9 cellular contexts compared by ENCODE assay signal in genomic region chr14:106556665-106557289, GRCh38.
DNase-seq lines count a peak whose midpoint lies in the region; ATAC-seq, FAIRE-seq and TF ChIP-seq lines count a peak whose summit lies in the region.
"Had no signal": no experiment of that assay in that cellular context is flagged by ENCODE, and none has a peak within 500 bp of the region (broad histone marks: within the 10 kb centered on the region; RNA-seq: fewer than 3 reads in every experiment).

No MANE protein-coding gene starts in this region.

- ATAC-seq in GM23338 (no peak), gastrocnemius medialis (no peak)

- H3K9me3 Mint-ChIP-seq in GM23338: peaks cover 86% of the 10 kb centered on the region

- H3K4me2 ChIP-seq in GM23338 (no peak overlapping the region), keratinocyte (ENCODE audit: control insufficient read depth, extremely low read depth, insufficient read depth, low read depth, low read length) (no peak overlapping the region)

- H2AFZ ChIP-seq in GM23338 (no peak overlapping the region), keratinocyte (ENCODE audit: control insufficient read depth, low read length) (no peak overlapping the region)

- H3K9me3 ChIP-seq in keratinocyte (ENCODE audit: control insufficient read depth, low read depth, low read length) (peaks cover 1% of the 10 kb centered on the region), gastrocnemius medialis (no peaks in the 10 kb centered on the region)

- DNase-seq in GM23338 (ENCODE audit: low spot score): peak; percentile 14
- peak; percentile 63 for DNase-seq in NCI-H748 (lab: John Stamatoyannopoulos, UW; ENCODE audit: unreplicated experiment)
- DNase-seq in activated CD8-positive, alpha-beta memory T cell treated with anti-CD3 and anti-CD28 coated beads, Interleukin-2, amount 50 U/mL, for 48 hours: peak; percentile 96
- DNase-seq in keratinocyte (ENCODE audit: low read depth, low spot score): no peak
- peak; percentile 53 to 62 for DNase-seq in stimulated activated CD8-positive, alpha-beta memory T cell treated with anti-CD3 and anti-CD28 coated beads, Interleukin-7, amount 100 ng/mL, for 4 hours (ENCODE audit: low read depth in 2 of 2)
- no peak for DNase-seq in gastrocnemius medialis
- no peak for DNase-seq in epidermal melanocyte (ENCODE audit: insufficient read length, low spot score)
- no peak for DNase-seq in RCC 7860 (ENCODE audit: low spot score)

- no peaks in the 10 kb centered on the region for H3K9me1 ChIP-seq in keratinocyte (ENCODE audit: control insufficient read depth, extremely low read depth, insufficient read depth, low read length)

- H3K79me2 ChIP-seq in GM23338 (replicated peaks; ENCODE audit: insufficient read depth) (no peaks in the 10 kb centered on the region), keratinocyte (ENCODE audit: control insufficient read depth, insufficient read depth, low read length) (no peaks in the 10 kb centered on the region)

- dilution Hi-C loops in keratinocyte (cut with MboI; ENCODE audit: extremely low pct_ligation_motif_present, low sequenced_read_pairs): no loop called here

- no peak overlapping the region for H3K27ac Mint-ChIP-seq in GM23338

- peaks cover 26% of the 10 kb centered on the region for H3K36me3 Mint-ChIP-seq in GM23338 (ENCODE audit: low read depth)

- FAIRE-seq in keratinocyte (lab: Jason Lieb, UNC) (no peak), RCC 7860 (lab: Jason Lieb, UNC) (no peak)
- FAIRE-seq: TTC549 had no signal

- H3K4me3 ChIP-seq in GM23338 (no peak overlapping the region), keratinocyte (ENCODE audit: control insufficient read depth in 2 of 3, extremely low read depth in 1 of 3, insufficient read depth in 2 of 3, low read depth in 1 of 3, low read length in 3 of 3) (no peak overlapping the region), gastrocnemius medialis (no peak overlapping the region)

- peak; percentile 17 to 37; a peak in 2 of 4 replicates for TF ChIP-seq CTCF in GM23338 (conservative IDR thresholded peaks at IDR 0.05; ENCODE audit: low read depth in 2 of 2)
- peak in 2 of 3 experiments; percentile 10 to 47 for TF ChIP-seq CTCF in keratinocyte (optimal IDR thresholded peaks at IDR 0.05 in 1 of 3, IDR thresholded peaks at IDR 0.05 in 1 of 3, conservative IDR thresholded peaks at IDR 0.05 in 1 of 3; ENCODE audit: extremely low read depth in 1 of 3, insufficient read depth in 2 of 3, low read length in 3 of 3)
- TF ChIP-seq CTCF in gastrocnemius medialis (IDR thresholded peaks at IDR 0.05 in 4 of 5, conservative IDR thresholded peaks at IDR 0.05 in 1 of 5): peak in 1 of 5 experiments; percentile 25

- H3K4me1 ChIP-seq in GM23338 (ENCODE audit: insufficient read depth): no peaks in the 10 kb centered on the region
- no peaks in the 10 kb centered on the region for H3K4me1 ChIP-seq in keratinocyte (ENCODE audit: control insufficient read depth, extremely low read depth, insufficient read depth, low read length)
- H3K4me1 ChIP-seq in gastrocnemius medialis: no peaks in the 10 kb centered on the region

- no peaks in the 10 kb centered on the region for H3K9me2 ChIP-seq in GM23338 (ENCODE audit: insufficient read depth)

- H3K36me3 ChIP-seq in GM23338 (ENCODE audit: insufficient read depth) (no peaks in the 10 kb centered on the region), keratinocyte (ENCODE audit: control insufficient read depth in 2 of 2, extremely low read depth in 1 of 2, insufficient read depth in 2 of 2, low read length in 2 of 2) (no peaks in the 10 kb centered on the region), gastrocnemius medialis (no peaks in the 10 kb centered on the region)

- intact Hi-C loops in gastrocnemius medialis (cut with DNase I; ENCODE audit: low total_unique reads): no loop called here

- no peaks in the 10 kb centered on the region for H4K20me1 ChIP-seq in GM23338 (replicated peaks; ENCODE audit: insufficient read depth)
- no peaks in the 10 kb centered on the region for H4K20me1 ChIP-seq in keratinocyte (ENCODE audit: control insufficient read depth, extremely low read depth, insufficient read depth, low read length)

- no peaks in the 10 kb centered on the region for H3F3A ChIP-seq in GM23338 (replicated peaks; ENCODE audit: low read depth)

- H3K27me3 ChIP-seq in GM23338 (ENCODE audit: insufficient read depth): no peaks in the 10 kb centered on the region
- no peaks in the 10 kb centered on the region for H3K27me3 ChIP-seq in keratinocyte (ENCODE audit: control insufficient read depth, extremely low read depth, insufficient read depth, low read length)
- H3K27me3 ChIP-seq in gastrocnemius medialis: no peaks in the 10 kb centered on the region

- no peaks in the 10 kb centered on the region for H3K4me1 Mint-ChIP-seq in GM23338

- H3K4me3 Mint-ChIP-seq in GM23338: no peak overlapping the region

- in situ Hi-C loops in gastrocnemius medialis (cut with MboI; ENCODE audit: low sequenced_read_pairs in 4 of 4): no loop called here

- no peak overlapping the region for H3K9ac ChIP-seq in keratinocyte (ENCODE audit: control insufficient read depth, extremely low read depth, insufficient read depth, low read length)

- no peak overlapping the region for H3K27ac ChIP-seq in GM23338 (ENCODE audit: low read depth)
- H3K27ac ChIP-seq in keratinocyte (ENCODE audit: control insufficient read depth, insufficient read depth, low read length): no peak overlapping the region
- no peak overlapping the region for H3K27ac ChIP-seq in gastrocnemius medialis

- no peak for TF ChIP-seq POLR2A in gastrocnemius medialis (IDR thresholded peaks at IDR 0.05)

- no peaks in the 10 kb centered on the region for H3K27me3 Mint-ChIP-seq in GM23338 (ENCODE audit: insufficient read depth, low read depth, poor library complexity)

TF ChIP-seq in GM23338, 12 proteins besides CTCF, POLR2A, EP300 and RAD21 (continues in another document):
- TF ChIP-seq CREB1 (CRISPR knock-in tag; IDR thresholded peaks at IDR 0.05; ENCODE audit: low read depth) (no peak), REST (IDR thresholded peaks at IDR 0.05; ENCODE audit: unreplicated experiment) (no peak)

Comparison
In these comparisons a context has a peak if more than half of its experiments do, and no peak if none do; other contexts are left out.
1. DNase-seq: peak in GM23338 (single experiment), NCI-H748 (single experiment), activated CD8-positive, alpha-beta memory T cell treated with anti-CD3 and anti-CD28 coated beads, Interleukin-2, amount 50 U/mL, for 48 hours (single experiment) and stimulated activated CD8-positive, alpha-beta memory T cell treated with anti-CD3 and anti-CD28 coated beads, Interleukin-7, amount 100 ng/mL, for 4 hours (2 of 2); none in keratinocyte (single experiment), gastrocnemius medialis (0 of 2), epidermal melanocyte (single experiment) and RCC 7860 (single experiment).